1 cellular context compared by ENCODE assay signal in the genomic region with DNA sequence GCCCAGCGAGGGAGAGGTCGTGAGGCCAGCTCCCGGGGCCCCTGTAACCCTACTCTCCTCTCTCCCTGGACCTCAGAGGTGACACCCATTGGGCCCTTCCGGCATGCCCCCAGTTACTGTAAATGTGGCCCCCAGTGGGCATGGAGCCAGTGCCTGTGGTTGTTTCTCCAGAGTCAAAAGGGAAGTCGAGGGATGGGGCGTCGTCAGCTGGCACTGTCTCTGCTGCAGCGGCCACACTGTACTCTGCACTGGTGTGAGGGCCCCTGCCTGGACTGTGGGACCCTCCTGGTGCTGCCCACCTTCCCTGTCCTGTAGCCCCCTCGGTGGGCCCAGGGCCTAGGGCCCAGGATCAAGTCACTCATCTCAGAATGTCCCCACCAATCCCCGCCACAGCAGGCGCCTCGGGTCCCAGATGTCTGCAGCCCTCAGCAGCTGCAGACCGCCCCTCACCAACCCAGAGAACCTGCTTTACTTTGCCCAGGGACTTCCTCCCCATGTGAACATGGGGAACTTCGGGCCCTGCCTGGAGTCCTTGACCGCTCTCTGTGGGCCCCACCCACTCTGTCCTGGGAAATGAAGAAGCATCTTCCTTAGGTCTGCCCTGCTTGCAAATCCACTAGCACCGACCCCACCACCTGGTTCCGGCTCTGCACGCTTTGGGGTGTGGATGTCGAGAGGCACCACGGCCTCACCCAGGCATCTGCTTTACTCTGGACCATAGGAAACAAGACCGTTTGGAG.
TF ChIP-seq lines count a peak whose summit lies in the region.

No MANE protein-coding gene starts in this region.

TF ChIP-seq in endothelial cell of umbilical vein, 7 proteins besides CTCF, POLR2A, EP300 and RAD21:
- no peak for TF ChIP-seq EZH2 (IDR thresholded peaks at IDR 0.05; ENCODE audit: borderline replicate concordance, low read depth, low read length, severe bottlenecking)
- TF ChIP-seq, protein P1, sequence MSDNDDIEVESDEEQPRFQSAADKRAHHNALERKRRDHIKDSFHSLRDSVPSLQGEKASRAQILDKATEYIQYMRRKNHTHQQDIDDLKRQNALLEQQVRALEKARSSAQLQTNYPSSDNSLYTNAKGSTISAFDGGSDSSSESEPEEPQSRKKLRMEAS (IDR thresholded peaks at IDR 0.05; ENCODE audit: insufficient read depth, insufficient read length), result no peak
- TF ChIP-seq POLR2AphosphoS5 (IDR thresholded peaks at IDR 0.05; ENCODE audit: insufficient read depth, low read depth, low read length), result no peak
- TF ChIP-seq MYC (IDR thresholded peaks at IDR 0.05; ENCODE audit: low read depth, low read length), result no peak
- TF ChIP-seq FOS (IDR thresholded peaks at IDR 0.05; ENCODE audit: borderline replicate concordance, insufficient read depth, low read length), result no peak
- TF ChIP-seq GATA2 (IDR thresholded peaks at IDR 0.05; ENCODE audit: insufficient read depth, insufficient read length, low read depth, low read length), result no peak
- no peak for TF ChIP-seq JUN (IDR thresholded peaks at IDR 0.05; ENCODE audit: borderline replicate concordance, insufficient read depth, insufficient read length, low read depth)
